Comparison of ENCODE assay signal across 25 cellular contexts in genomic region chr2:11932053-11932512, GRCh38.
"Had no signal": no experiment of that assay in that cellular context is flagged by ENCODE, and none has a peak within 500 bp of the region (broad histone marks: within the 10 kb centered on the region; RNA-seq: fewer than 3 reads in every experiment).

No MANE protein-coding gene starts in this region.

- ATAC-seq: activated CD4-positive, alpha-beta T cell treated with anti-CD3 and anti-CD28 coated beads for 36 hours; activated T-cell treated with anti-CD3 and anti-CD28 coated beads, Interleukin-2, amount 50 U/mL, for 4 hours; heart right ventricle; left colon; sciatic nerve; stimulated activated naive B cell treated with anti-CD40 and anti-IgM and Interleukin-4, amounts not matched to agents 10 μg/mL and 1 μg/mL and 100 μg/mL, for 72 hours had no signal

- H3K27me3 Mint-ChIP-seq: activated B cell treated with CpG ODN at 0.5 μM for 24 hours; activated CD4-positive, alpha-beta T cell treated with anti-CD3 and anti-CD28 coated beads for 36 hours; activated naive CD8-positive, alpha-beta T cell treated with anti-CD3 and anti-CD28 coated beads for 36 hours; memory B cell; stimulated activated naive B cell treated with anti-CD40 and anti-IgM and Interleukin-4, amounts not matched to agents 10 μg/mL and 1 μg/mL and 100 μg/mL, for 72 hours had no signal

- H3K4me3 Mint-ChIP-seq: activated B cell treated with CpG ODN at 0.5 μM for 24 hours; activated CD4-positive, alpha-beta T cell treated with anti-CD3 and anti-CD28 coated beads for 36 hours; activated naive CD8-positive, alpha-beta T cell treated with anti-CD3 and anti-CD28 coated beads for 36 hours; activated T-cell treated with anti-CD3 and anti-CD28 coated beads, Interleukin-2, amount 50 U/mL, for 4 hours; memory B cell; nephron; stimulated activated naive B cell treated with anti-CD40 and anti-IgM and Interleukin-4, amounts not matched to agents 10 μg/mL and 1 μg/mL and 100 μg/mL, for 72 hours had no signal

- H3K27ac ChIP-seq: heart right ventricle, uterus had no signal

- H3K27ac Mint-ChIP-seq: activated B cell treated with CpG ODN at 0.5 μM for 24 hours; activated CD4-positive, alpha-beta T cell treated with anti-CD3 and anti-CD28 coated beads for 36 hours; activated naive CD8-positive, alpha-beta T cell treated with anti-CD3 and anti-CD28 coated beads for 36 hours; memory B cell; stimulated activated naive B cell treated with anti-CD40 and anti-IgM and Interleukin-4, amounts not matched to agents 10 μg/mL and 1 μg/mL and 100 μg/mL, for 72 hours had no signal

- H3K9me3 Mint-ChIP-seq: activated naive CD8-positive, alpha-beta T cell treated with anti-CD3 and anti-CD28 coated beads for 36 hours; activated T-cell treated with anti-CD3 and anti-CD28 coated beads, Interleukin-2, amount 50 U/mL, for 4 hours; nephron had no signal

- H3K4me1 ChIP-seq: uterus had no signal

- H3K9me3 ChIP-seq: heart right ventricle, uterus had no signal

- H3K4me3 ChIP-seq: heart right ventricle, smooth muscle cell, uterus had no signal

- H3K4me2 ChIP-seq: smooth muscle cell had no signal

- DNase-seq: activated B cell treated with CpG ODN at 0.5 μM for 24 hours; activated CD4-positive, alpha-beta T cell treated with anti-CD3 and anti-CD28 coated beads for 36 hours; activated CD4-positive, alpha-beta T cell treated with anti-CD3 and anti-CD28 coated beads, Interleukin-2, amount 50 U/mL, for 48 hours; activated CD8-positive, alpha-beta memory T cell treated with anti-CD3 and anti-CD28 coated beads, Interleukin-2, amount 50 U/mL, for 48 hours; activated naive CD4-positive, alpha-beta T cell treated with Interleukin-2 at 50 U/mL for 16 hours; activated naive CD8-positive, alpha-beta T cell treated with anti-CD3 and anti-CD28 coated beads for 36 hours; activated T-cell treated with anti-CD3 and anti-CD28 coated beads, Interleukin-2, amount 50 U/mL, for 4 hours; amygdala; cerebellar nuclear complex; cortex of kidney; foreskin fibroblast; heart right ventricle; left colon; occipital lobe; posterior cingulate gyrus; stimulated activated CD4-positive, alpha-beta T cell treated with anti-CD3 and anti-CD28 coated beads, Interleukin-15, amount 100 ng/mL, for 24 hours; stimulated activated naive B cell treated with anti-CD40 and anti-IgM and Interleukin-4, amounts not matched to agents 10 μg/mL and 1 μg/mL and 100 μg/mL, for 72 hours; T1000; uterus had no signal

- H3K36me3 ChIP-seq: heart right ventricle, uterus had no signal

- FAIRE-seq: bronchial epithelial cell, keratinocyte had no signal

- H3K27me3 ChIP-seq: heart right ventricle, uterus had no signal
